In the genomic region with DNA sequence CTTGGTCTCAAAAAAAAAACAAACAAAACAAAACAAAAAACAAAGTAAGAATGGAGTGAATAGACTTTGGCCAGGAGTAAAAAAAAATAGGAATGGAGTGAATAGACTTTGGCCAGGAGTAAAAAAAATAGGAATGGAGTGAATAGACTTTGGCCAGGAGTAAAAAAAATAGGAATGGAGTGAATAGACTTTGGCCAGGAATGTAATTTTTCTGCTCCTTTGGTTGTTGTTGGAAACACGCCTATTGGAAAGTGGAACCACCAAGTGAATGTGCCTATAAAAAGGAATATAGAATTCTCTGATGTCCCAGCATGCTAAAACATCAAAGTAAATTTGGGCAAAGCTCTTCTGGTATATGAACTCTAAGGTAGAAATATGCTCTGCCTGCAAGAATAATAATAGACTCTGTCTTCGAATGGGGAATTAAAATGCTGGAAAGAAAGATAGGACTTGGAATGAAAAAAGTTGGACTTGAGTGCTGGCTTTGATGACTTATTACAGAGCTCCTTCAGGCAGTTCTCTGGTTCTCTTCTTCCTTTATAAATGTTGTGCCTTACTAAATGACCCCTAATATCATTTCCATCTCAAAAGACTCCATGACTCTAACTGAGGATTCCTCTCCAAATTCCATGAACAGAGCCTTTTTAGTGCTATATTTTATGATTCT, we compare ENCODE assay signal across 23 cellular contexts. TPM values are rescaled to one million over a fixed set of nuclear protein-coding genes. Genes with fewer than 3 reads are reported as not detected.
DNase-seq lines count a peak whose midpoint lies in the region; ATAC-seq, FAIRE-seq and TF ChIP-seq lines count a peak whose summit lies in the region.
"Had no signal": no experiment of that assay in that cellular context is flagged by ENCODE, and none has a peak within 500 bp of the region (broad histone marks: within the 10 kb centered on the region; RNA-seq: fewer than 3 reads in every experiment).

No MANE protein-coding gene starts in this region.

- ATAC-seq in right lobe of liver, result peak; percentile 58 to 73 (median 69)
- no peak for ATAC-seq in HG02870 (IDR thresholded peaks at IDR 0.05; ENCODE audit: unreplicated experiment)
- no peak for ATAC-seq in left lung
- ATAC-seq in HG03469 (IDR thresholded peaks at IDR 0.05; ENCODE audit: unreplicated experiment), result no peak
- ATAC-seq: activated T-cell treated with anti-CD3 and anti-CD28 coated beads, Interleukin-2, amount 50 U/mL, for 4 hours; body of pancreas had no signal

- H3K4me1 ChIP-seq in astrocyte (ENCODE audit: insufficient read depth, low read length) (no peaks in the 10 kb centered on the region), right lobe of liver (peaks cover 0 to 24% (median 0%) of the 10 kb centered on the region in 4 donors), skeletal muscle tissue (ENCODE audit: control insufficient read depth in 3 of 3, insufficient read depth in 3 of 3, low read length in 3 of 3) (peaks cover 0 to 10% (median 2%) of the 10 kb centered on the region in 3 donors), left lung (no peaks in the 10 kb centered on the region)
- H3K4me1 ChIP-seq: body of pancreas had no signal

- H3K27ac ChIP-seq in astrocyte (ENCODE audit: low read depth, low read length), result no peak overlapping the region
- peak overlapping the region in 2 of 3 donors; percentile 37 to 76 for H3K27ac ChIP-seq in right lobe of liver
- peak overlapping the region; percentile 46 for H3K27ac ChIP-seq in skeletal muscle tissue (ENCODE audit: low read depth, low read length)
- H3K27ac ChIP-seq in left lung, result no peak overlapping the region
- H3K27ac ChIP-seq: body of pancreas, C4-2B, vagina had no signal

- H3K27me3 ChIP-seq in astrocyte (ENCODE audit: insufficient read depth, low read length) (no peaks in the 10 kb centered on the region), right lobe of liver (no peaks in the 10 kb centered on the region), skeletal muscle tissue (ENCODE audit: control insufficient read depth in 3 of 3, insufficient read depth in 3 of 3, low read length in 3 of 3) (no peaks in the 10 kb centered on the region), left lung (no peaks in the 10 kb centered on the region)
- H3K27me3 ChIP-seq: body of pancreas, vagina had no signal

- intact Hi-C loops in right lobe of liver (cut with DNase I) (no loop called here), left lung (cut with DNase I) (no loop called here)

- TF ChIP-seq POLR2A in right lobe of liver (IDR thresholded peaks at IDR 0.05), result no peak

- H2AFZ ChIP-seq in astrocyte (ENCODE audit: low read depth, low read length), result no peak overlapping the region

- H4K20me1 ChIP-seq in astrocyte (ENCODE audit: insufficient read depth, low read length), result no peaks in the 10 kb centered on the region

- H3K4me1 Mint-ChIP-seq in astrocyte (ENCODE audit: low read depth, unreplicated experiment) (peaks cover 10% of the 10 kb centered on the region), glutamatergic neuron (ENCODE audit: low read depth, unreplicated experiment) (no peaks in the 10 kb centered on the region)

- H3K9me3 Mint-ChIP-seq in astrocyte (ENCODE audit: unreplicated experiment) (no peaks in the 10 kb centered on the region), glutamatergic neuron (ENCODE audit: unreplicated experiment) (peaks cover 3% of the 10 kb centered on the region)
- H3K9me3 Mint-ChIP-seq: activated naive CD4-positive, alpha-beta T cell treated with anti-CD3 and anti-CD28 coated beads for 36 hours; dendritic cell treated with granulocyte-macrophage colony-stimulating factor and Interleukin-4, amounts not matched to agents 40 ng/mL and 50 ng/mL, for 4 days; HFFc6; naive B cell had no signal

- no peak overlapping the region for H3K9ac ChIP-seq in astrocyte (ENCODE audit: low read length)
- H3K9ac ChIP-seq in skeletal muscle tissue (ENCODE audit: low read depth in 1 of 3, low read length in 3 of 3), result no peak overlapping the region

- H3K4me3 Mint-ChIP-seq in astrocyte (ENCODE audit: unreplicated experiment), result no peak overlapping the region
- no peak overlapping the region for H3K4me3 Mint-ChIP-seq in glutamatergic neuron (ENCODE audit: unreplicated experiment)
- H3K4me3 Mint-ChIP-seq: activated naive CD4-positive, alpha-beta T cell treated with anti-CD3 and anti-CD28 coated beads for 36 hours; activated T-cell treated with anti-CD3 and anti-CD28 coated beads, Interleukin-2, amount 50 U/mL, for 4 hours; dendritic cell treated with granulocyte-macrophage colony-stimulating factor and Interleukin-4, amounts not matched to agents 40 ng/mL and 50 ng/mL, for 4 days; HFFc6; naive B cell had no signal

- no peaks in the 10 kb centered on the region for H3K36me3 ChIP-seq in astrocyte (ENCODE audit: insufficient read depth, low read length)
- H3K36me3 ChIP-seq in right lobe of liver, result no peaks in the 10 kb centered on the region
- no peaks in the 10 kb centered on the region for H3K36me3 ChIP-seq in skeletal muscle tissue (ENCODE audit: control insufficient read depth in 3 of 3, insufficient read depth in 3 of 3, low read length in 3 of 3)
- H3K36me3 ChIP-seq in left lung, result no peaks in the 10 kb centered on the region
- H3K36me3 ChIP-seq: vagina had no signal

- H3K4me3 ChIP-seq in astrocyte (ENCODE audit: insufficient read depth, low read depth, low read length), result no peak overlapping the region
- H3K4me3 ChIP-seq in right lobe of liver, result no peak overlapping the region
- no peak overlapping the region for H3K4me3 ChIP-seq in skeletal muscle tissue (ENCODE audit: low read length in 3 of 3)
- no peak overlapping the region for H3K4me3 ChIP-seq in left lung
- H3K4me3 ChIP-seq: body of pancreas, lung, vagina had no signal

- WGBS in right lobe of liver (ENCODE audit: insufficient coverage, low coverage, low lambda C conversion rate, missing lambda C conversion rate), result 24% methylated on average over 2 of the region's 2 CpGs

- TF ChIP-seq CTCF in astrocyte (IDR thresholded peaks at IDR 0.05; ENCODE audit: insufficient read depth, low read depth, low read length) (no peak), right lobe of liver (IDR thresholded peaks at IDR 0.05) (no peak), glutamatergic neuron (IDR thresholded peaks at IDR 0.05; ENCODE audit: partially characterized antibody, unreplicated experiment) (no peak), left lung (IDR thresholded peaks at IDR 0.05) (no peak)

- DNase-seq in astrocyte (ENCODE audit: low read depth), result peak; percentile 31
- DNase-seq in right lobe of liver, result no peak
- no peak for DNase-seq in glutamatergic neuron
- no peak for DNase-seq in left lung
- DNase-seq: activated naive CD4-positive, alpha-beta T cell treated with anti-CD3 and anti-CD28 coated beads for 36 hours; activated T-cell treated with anti-CD3 and anti-CD28 coated beads, Interleukin-2, amount 50 U/mL, for 4 hours; body of pancreas; HFFc6; naive B cell; NCI-H1105 treated with DMSO at 0.1 percent for 48 hours; NCI-H2081; NCI-H82; SW 1271 had no signal

- H3K4me2 ChIP-seq in astrocyte (ENCODE audit: low read length), result no peak overlapping the region

- H3K27me3 Mint-ChIP-seq in astrocyte (ENCODE audit: low read depth, unreplicated experiment) (no peaks in the 10 kb centered on the region), glutamatergic neuron (ENCODE audit: unreplicated experiment) (no peaks in the 10 kb centered on the region)
- H3K27me3 Mint-ChIP-seq: dendritic cell treated with granulocyte-macrophage colony-stimulating factor and Interleukin-4, amounts not matched to agents 40 ng/mL and 50 ng/mL, for 4 days; naive B cell had no signal

- H3K36me3 Mint-ChIP-seq in astrocyte (ENCODE audit: low read depth, unreplicated experiment) (no peaks in the 10 kb centered on the region), glutamatergic neuron (ENCODE audit: unreplicated experiment) (no peaks in the 10 kb centered on the region)

- FAIRE-seq in astrocyte (lab: Jason Lieb, UNC), result no peak
- FAIRE-seq in endometrium (lab: Jason Lieb, UNC), result peak; percentile 60
- FAIRE-seq: endothelial cell of umbilical vein, GM19239 had no signal

- H3K9me3 ChIP-seq in astrocyte (ENCODE audit: insufficient read depth, low read depth, low read length) (no peaks in the 10 kb centered on the region), right lobe of liver (no peaks in the 10 kb centered on the region), skeletal muscle tissue (ENCODE audit: control insufficient read depth in 3 of 3, low read length in 3 of 3) (no peaks in the 10 kb centered on the region), left lung (no peaks in the 10 kb centered on the region)
- H3K9me3 ChIP-seq: body of pancreas, vagina had no signal

- H3K27ac Mint-ChIP-seq in astrocyte (ENCODE audit: unreplicated experiment) (no peak overlapping the region), glutamatergic neuron (ENCODE audit: unreplicated experiment) (no peak overlapping the region)
- H3K27ac Mint-ChIP-seq: activated naive CD4-positive, alpha-beta T cell treated with anti-CD3 and anti-CD28 coated beads for 36 hours; dendritic cell treated with granulocyte-macrophage colony-stimulating factor and Interleukin-4, amounts not matched to agents 40 ng/mL and 50 ng/mL, for 4 days; HFFc6 had no signal

- no peaks in the 10 kb centered on the region for H3K79me2 ChIP-seq in astrocyte (ENCODE audit: insufficient read depth, low read length)

RNA-seq across cellular contexts. Expression of gene GBA3, which starts 13.8 kb away (rescaled TPM):
- total RNA-seq in astrocyte, result not detected in 2 replicates
- total RNA-seq in right lobe of liver, result 100 to 1,000 TPM in 1 of 6 experiments, 10 to 100 TPM in 5; 15.4 to 115 (median 60.7) TPM
- total RNA-seq in skeletal muscle tissue, result not detected
- total RNA-seq in glutamatergic neuron (ENCODE audit: unreplicated experiment), result 0.32 TPM
- not detected for total RNA-seq in left lung
- total RNA-seq: activated naive CD4-positive, alpha-beta T cell treated with anti-CD3 and anti-CD28 coated beads for 36 hours; activated T-cell treated with anti-CD3 and anti-CD28 coated beads, Interleukin-2, amount 50 U/mL, for 4 hours; endothelial cell of umbilical vein; HFFc6; vagina had no signal

Comparison
In these comparisons a context has a peak if more than half of its experiments do, and no peak if none do; other contexts are left out.
1. H3K27ac ChIP-seq: peak in right lobe of liver (2 of 3) and skeletal muscle tissue (single experiment); none in astrocyte (single experiment) and left lung (0 of 2).
2. ATAC-seq: peak in right lobe of liver (4 of 4); none in HG02870 (single experiment), left lung (single experiment) and HG03469 (single experiment).
3. RNA of gene GBA3, which starts 13.8 kb away (total RNA-seq): 15.4 to 115 TPM in right lobe of liver; 0.32 TPM in glutamatergic neuron (single experiment), not detected in left lung, not detected in astrocyte and not detected in skeletal muscle tissue (single experiment); every median in the first group is over 10 times any median in the second.